1 cellular context compared by ENCODE assay signal in the genomic region with DNA sequence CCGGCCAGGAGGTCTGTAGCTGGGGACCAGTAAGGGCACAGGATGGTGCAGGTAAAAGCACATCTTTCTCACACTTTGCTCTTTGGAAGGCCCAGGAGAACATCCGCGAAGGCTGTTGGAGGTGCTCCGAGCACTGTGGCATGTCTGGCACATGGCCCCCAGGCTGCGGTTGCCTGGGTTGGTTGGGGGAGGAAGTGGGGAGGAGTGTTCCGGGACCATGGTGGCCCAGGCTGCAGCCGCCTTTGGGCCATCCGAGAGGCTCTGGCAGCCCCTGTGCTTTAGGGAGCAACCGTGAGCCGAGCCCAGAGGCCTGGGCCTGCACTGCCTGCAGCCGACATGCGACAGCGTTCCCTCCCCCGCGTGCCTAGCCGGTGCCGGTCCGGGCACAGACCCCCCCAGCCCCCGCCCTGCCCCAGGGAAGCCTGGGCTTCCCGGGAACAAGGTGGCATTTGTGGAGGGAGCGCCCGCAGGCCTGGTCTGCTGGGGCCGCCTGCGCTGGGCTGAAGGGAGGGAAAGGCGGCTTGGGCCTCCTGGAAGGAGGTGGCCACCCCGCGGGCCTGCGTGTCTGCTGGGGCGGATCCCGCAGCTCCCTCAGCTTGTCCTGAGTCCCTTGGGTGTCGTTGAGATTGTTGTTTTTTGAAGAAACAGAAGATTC.
A peak's percentile ranks its signal among the peaks of the same experiment; 100 is the strongest.
TF ChIP-seq lines count a peak whose summit lies in the region.

No MANE protein-coding gene starts in this region.

TF ChIP-seq in HEK293, 187 proteins besides CTCF, POLR2A, EP300 and RAD21:
- TF ChIP-seq ZNF223 (tag by site-specific recombination; IDR thresholded peaks at IDR 0.05) = peak; percentile 62; the same call in 1 of the 2 replicates
- no peak for TF ChIP-seq ZNF549 (tag by site-specific recombination; IDR thresholded peaks at IDR 0.05)
TF ChIP-seq in HEK293: peak in this region for 1.
